13 cellular contexts compared by ENCODE assay signal in genomic region chr9:71796368-71796767, GRCh38. TPM values are rescaled to one million over a fixed set of nuclear protein-coding genes. Genes with fewer than 3 reads are reported as not detected.
DNase-seq lines count a peak whose midpoint lies in the region; ATAC-seq and TF ChIP-seq lines count a peak whose summit lies in the region.
"Had no signal": no experiment of that assay in that cellular context is flagged by ENCODE, and none has a peak within 500 bp of the region (broad histone marks: within the 10 kb centered on the region; RNA-seq: fewer than 3 reads in every experiment).

No MANE protein-coding gene starts in this region.

- TF ChIP-seq CTCF in tibial nerve (IDR thresholded peaks at IDR 0.05): no peak

- peak; percentile 8 for ATAC-seq in effector memory CD8-positive, alpha-beta T cell (replicated peaks)
- ATAC-seq in GM21786 (IDR thresholded peaks at IDR 0.05; ENCODE audit: unreplicated experiment) (no peak), GM19324 (IDR thresholded peaks at IDR 0.05; ENCODE audit: low FRiP score, unreplicated experiment) (no peak)

- H3K36me3 Mint-ChIP-seq in effector memory CD8-positive, alpha-beta T cell (ENCODE audit: insufficient read depth): peaks cover 6% of the 10 kb centered on the region

- H3K27ac ChIP-seq in tibial nerve: peak overlapping the region in 1 of 4 donors; percentile 45

- H3K27ac Mint-ChIP-seq in effector memory CD8-positive, alpha-beta T cell: peak overlapping the region; percentile 49 to 90
- H3K27ac Mint-ChIP-seq: progenitor cell of endocrine pancreas had no signal

- no peak overlapping the region for H3K4me3 ChIP-seq in tibial nerve

- H3K27me3 Mint-ChIP-seq in effector memory CD8-positive, alpha-beta T cell: no peaks in the 10 kb centered on the region
- H3K27me3 Mint-ChIP-seq: progenitor cell of endocrine pancreas had no signal

- H3K4me1 ChIP-seq in tibial nerve: peaks cover 0 to 19% (median 0%) of the 10 kb centered on the region in 4 donors
- H3K4me1 ChIP-seq: BE2C had no signal

- H3K9me3 Mint-ChIP-seq in effector memory CD8-positive, alpha-beta T cell: peaks cover 3 to 7% of the 10 kb centered on the region in 2 donors

- H3K27me3 ChIP-seq in tibial nerve: no peaks in the 10 kb centered on the region
- H3K27me3 ChIP-seq: BE2C had no signal

- no peak overlapping the region for H3K4me3 Mint-ChIP-seq in effector memory CD8-positive, alpha-beta T cell

- TF ChIP-seq EP300 in tibial nerve (IDR thresholded peaks at IDR 0.05): no peak

- H3K9me3 ChIP-seq in tibial nerve: no peaks in the 10 kb centered on the region
- H3K9me3 ChIP-seq: BE2C had no signal

- no peak for TF ChIP-seq POLR2A in tibial nerve (IDR thresholded peaks at IDR 0.05)

- H3K36me3 ChIP-seq in tibial nerve: no peaks in the 10 kb centered on the region
- H3K36me3 ChIP-seq: BE2C had no signal

- DNase-seq in stimulated activated CD4-positive, alpha-beta T cell treated with anti-CD3 and anti-CD28 coated beads, Interleukin-4, amount 100 ng/mL, for 24 hours: peak; percentile 10
- no peak for DNase-seq in stimulated activated CD4-positive, alpha-beta T cell treated with anti-CD3 and anti-CD28 coated beads, Interleukin-2, amount 100 ng/mL, for 48 hours
- DNase-seq in T follicular helper cell (ENCODE audit: low read depth) (peak; percentile 5), Ammon's horn (ENCODE audit: low spot score) (no peak), tibial nerve (ENCODE audit: low spot score in 2 of 2) (no peak)
- no peak for DNase-seq in effector memory CD8-positive, alpha-beta T cell
- DNase-seq: BE2C, MV-4-11, NCI-H2171 treated with DMSO at 0.1 percent for 48 hours, SW 1271 had no signal

- peaks cover 27 to 46% of the 10 kb centered on the region in 2 donors for H3K4me1 Mint-ChIP-seq in effector memory CD8-positive, alpha-beta T cell (ENCODE audit: low read depth in 2 of 2)

RNA-seq across cellular contexts. Expression of gene CEMIP2, which starts 28.1 kb away (rescaled TPM):
- 100 to 1,000 TPM; 107 to 126 (median 118) TPM for total RNA-seq in tibial nerve

Comparison
In these comparisons a context has a peak if more than half of its experiments do, and no peak if none do; other contexts are left out.
1. DNase-seq: peak in stimulated activated CD4-positive, alpha-beta T cell treated with anti-CD3 and anti-CD28 coated beads, Interleukin-4, amount 100 ng/mL, for 24 hours (single experiment) and T follicular helper cell (single experiment); none in stimulated activated CD4-positive, alpha-beta T cell treated with anti-CD3 and anti-CD28 coated beads, Interleukin-2, amount 100 ng/mL, for 48 hours (0 of 2), effector memory CD8-positive, alpha-beta T cell (0 of 3), Ammon's horn (single experiment) and tibial nerve (0 of 2).